In the genomic region with DNA sequence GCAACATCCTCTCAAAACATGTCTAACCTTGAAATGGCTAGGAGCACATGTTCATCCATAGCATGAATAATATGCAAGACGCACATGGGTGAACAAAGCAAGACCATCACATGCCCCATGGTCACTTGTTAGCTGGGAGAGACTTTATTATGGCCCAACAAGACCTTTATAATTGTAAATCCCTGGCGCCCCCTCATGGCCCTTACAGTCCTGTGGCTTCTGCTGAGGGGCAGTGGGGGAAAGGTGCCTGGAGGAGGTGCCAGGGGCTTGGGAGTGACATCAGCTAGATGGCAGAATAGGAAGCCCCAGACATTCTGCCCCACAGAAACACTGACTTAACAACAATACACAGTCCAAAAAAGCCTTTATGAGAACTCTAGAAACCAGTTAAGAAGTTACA, we compare ENCODE assay signal across 1 cellular context.
A peak's percentile ranks its signal among the peaks of the same experiment; 100 is the strongest.
TF ChIP-seq lines count a peak whose summit lies in the region.

No MANE protein-coding gene starts in this region.

TF ChIP-seq in HepG2, 621 proteins besides CTCF, POLR2A, EP300 and RAD21 (continued from another document):
- TF ChIP-seq, protein P1, sequence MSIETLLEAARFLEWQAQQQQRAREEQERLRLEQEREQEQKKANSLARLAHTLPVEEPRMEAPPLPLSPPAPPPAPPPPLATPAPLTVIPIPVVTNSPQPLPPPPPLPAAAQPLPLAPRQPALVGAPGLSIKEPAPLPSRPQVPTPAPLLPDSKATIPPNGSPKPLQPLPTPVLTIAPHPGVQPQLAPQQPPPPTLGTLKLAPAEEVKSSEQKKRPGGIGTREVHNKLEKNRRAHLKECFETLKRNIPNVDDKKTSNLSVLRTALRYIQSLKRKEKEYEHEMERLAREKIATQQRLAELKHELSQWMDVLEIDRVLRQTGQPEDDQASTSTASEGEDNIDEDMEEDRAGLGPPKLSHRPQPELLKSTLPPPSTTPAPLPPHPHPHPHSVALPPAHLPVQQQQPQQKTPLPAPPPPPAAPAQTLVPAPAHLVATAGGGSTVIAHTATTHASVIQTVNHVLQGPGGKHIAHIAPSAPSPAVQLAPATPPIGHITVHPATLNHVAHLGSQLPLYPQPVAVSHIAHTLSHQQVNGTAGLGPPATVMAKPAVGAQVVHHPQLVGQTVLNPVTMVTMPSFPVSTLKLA (IDR thresholded peaks at IDR 0.05): peak; percentile 43; the same call in 1 of the 2 replicates
- TF ChIP-seq RXRB (CRISPR knock-in tag; IDR thresholded peaks at IDR 0.05; ENCODE audit: borderline replicate concordance) (no peak), PHF20 (CRISPR knock-in tag; IDR thresholded peaks at IDR 0.05) (no peak)
- TF ChIP-seq, protein P2, sequence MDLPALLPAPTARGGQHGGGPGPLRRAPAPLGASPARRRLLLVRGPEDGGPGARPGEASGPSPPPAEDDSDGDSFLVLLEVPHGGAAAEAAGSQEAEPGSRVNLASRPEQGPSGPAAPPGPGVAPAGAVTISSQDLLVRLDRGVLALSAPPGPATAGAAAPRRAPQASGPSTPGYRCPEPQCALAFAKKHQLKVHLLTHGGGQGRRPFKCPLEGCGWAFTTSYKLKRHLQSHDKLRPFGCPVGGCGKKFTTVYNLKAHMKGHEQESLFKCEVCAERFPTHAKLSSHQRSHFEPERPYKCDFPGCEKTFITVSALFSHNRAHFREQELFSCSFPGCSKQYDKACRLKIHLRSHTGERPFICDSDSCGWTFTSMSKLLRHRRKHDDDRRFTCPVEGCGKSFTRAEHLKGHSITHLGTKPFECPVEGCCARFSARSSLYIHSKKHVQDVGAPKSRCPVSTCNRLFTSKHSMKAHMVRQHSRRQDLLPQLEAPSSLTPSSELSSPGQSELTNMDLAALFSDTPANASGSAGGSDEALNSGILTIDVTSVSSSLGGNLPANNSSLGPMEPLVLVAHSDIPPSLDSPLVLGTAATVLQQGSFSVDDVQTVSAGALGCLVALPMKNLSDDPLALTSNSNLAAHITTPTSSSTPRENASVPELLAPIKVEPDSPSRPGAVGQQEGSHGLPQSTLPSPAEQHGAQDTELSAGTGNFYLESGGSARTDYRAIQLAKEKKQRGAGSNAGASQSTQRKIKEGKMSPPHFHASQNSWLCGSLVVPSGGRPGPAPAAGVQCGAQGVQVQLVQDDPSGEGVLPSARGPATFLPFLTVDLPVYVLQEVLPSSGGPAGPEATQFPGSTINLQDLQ (CRISPR knock-in tag; IDR thresholded peaks at IDR 0.05): no peak
